In genomic region chr1:246142320-246142893, GRCh38 we compare ENCODE assay signal across 1 cellular context.
TF ChIP-seq lines count a peak whose summit lies in the region.

No MANE protein-coding gene starts in this region.

TF ChIP-seq in endothelial cell of umbilical vein, 7 proteins besides CTCF, POLR2A, EP300 and RAD21:
- no peak for TF ChIP-seq MAX (IDR thresholded peaks at IDR 0.05; ENCODE audit: insufficient read depth, insufficient read length)
- peak; percentile 86 for TF ChIP-seq GATA2 (IDR thresholded peaks at IDR 0.05; ENCODE audit: insufficient read depth, insufficient read length, low read depth, low read length)
- peak; percentile 46 for TF ChIP-seq POLR2AphosphoS5 (IDR thresholded peaks at IDR 0.05; ENCODE audit: insufficient read depth, low read depth, low read length)
- TF ChIP-seq MYC (IDR thresholded peaks at IDR 0.05; ENCODE audit: low read depth, low read length) = no peak
- TF ChIP-seq JUN (IDR thresholded peaks at IDR 0.05; ENCODE audit: borderline replicate concordance, insufficient read depth, insufficient read length, low read depth) = peak; percentile 59
- TF ChIP-seq FOS (IDR thresholded peaks at IDR 0.05; ENCODE audit: borderline replicate concordance, insufficient read depth, low read length) = peak; percentile 80
TF ChIP-seq in endothelial cell of umbilical vein: peak in this region for 4.
